18 cellular contexts compared by ENCODE assay signal in genomic region chr21:33373451-33373850, GRCh38. TPM values are rescaled to one million over a fixed set of nuclear protein-coding genes. Genes with fewer than 3 reads are reported as not detected.
DNase-seq lines count a peak whose midpoint lies in the region; ATAC-seq, FAIRE-seq and TF ChIP-seq lines count a peak whose summit lies in the region.
"Had no signal": no experiment of that assay in that cellular context is flagged by ENCODE, and none has a peak within 500 bp of the region (broad histone marks: within the 10 kb centered on the region; RNA-seq: fewer than 3 reads in every experiment).

No MANE protein-coding gene starts in this region.

- H3K9me3 ChIP-seq in OCI-LY7 (ENCODE audit: low read length) (peaks cover 35% of the 10 kb centered on the region), keratinocyte (ENCODE audit: control insufficient read depth, low read depth, low read length) (peaks cover 6% of the 10 kb centered on the region), stomach (peaks cover 0 to 2% (median 1%) of the 10 kb centered on the region in 4 donors)
- H3K9me3 ChIP-seq in effector memory CD4-positive, alpha-beta T cell (ENCODE audit: control insufficient read depth, low read length): no peaks in the 10 kb centered on the region
- H3K9me3 ChIP-seq: mucosa of descending colon had no signal

- POLR2A ChIA-PET in OCI-LY7 (lab: Charles Lee): interaction anchor here (0.7 to 2.0 kb wide), 6 partner anchors 9 to 99 kb away, joined by 4 to 12 read pairs (median 5); partner anchors contain the start of gene IFNAR1

- no peaks in the 10 kb centered on the region for H3K27me3 ChIP-seq in keratinocyte (ENCODE audit: control insufficient read depth, extremely low read depth, insufficient read depth, low read length)
- no peaks in the 10 kb centered on the region for H3K27me3 ChIP-seq in stomach
- no peaks in the 10 kb centered on the region for H3K27me3 ChIP-seq in effector memory CD4-positive, alpha-beta T cell (replicated peaks; ENCODE audit: control insufficient read depth, insufficient read depth, low read length, poor library complexity, severe bottlenecking)
- H3K27me3 ChIP-seq: esophagus squamous epithelium had no signal

- H3K4me3 ChIP-seq in OCI-LY7 (ENCODE audit: low read depth, low read length, poor library complexity, severe bottlenecking): peak overlapping the region; percentile 50
- no peak overlapping the region for H3K4me3 ChIP-seq in keratinocyte (ENCODE audit: control insufficient read depth in 2 of 3, extremely low read depth in 1 of 3, insufficient read depth in 2 of 3, low read depth in 1 of 3, low read length in 3 of 3)
- no peak overlapping the region for H3K4me3 ChIP-seq in stomach
- H3K4me3 ChIP-seq in effector memory CD4-positive, alpha-beta T cell (ENCODE audit: insufficient read depth, low read depth, low read length, poor library complexity, severe bottlenecking): no peak overlapping the region
- H3K4me3 ChIP-seq: cardiac muscle cell, esophagus squamous epithelium, mucosa of descending colon had no signal

- CTCF ChIA-PET in OCI-LY7 (lab: Charles Lee; ENCODE audit: unreplicated experiment): no interaction called here

- H2AFZ ChIP-seq in OCI-LY7 (ENCODE audit: low read length): peak overlapping the region; percentile 68; the same call in 1 of the 2 replicates
- H2AFZ ChIP-seq in keratinocyte (ENCODE audit: control insufficient read depth, low read length): peak overlapping the region; percentile 51

- ATAC-seq in HG03571 (IDR thresholded peaks at IDR 0.05; ENCODE audit: unreplicated experiment) (no peak), HG02973 (IDR thresholded peaks at IDR 0.05; ENCODE audit: unreplicated experiment) (no peak)

- FAIRE-seq in keratinocyte (lab: Jason Lieb, UNC): no peak

- peaks cover 16% of the 10 kb centered on the region for H3K36me3 ChIP-seq in OCI-LY7 (ENCODE audit: insufficient read depth, low read length)
- no peaks in the 10 kb centered on the region for H3K36me3 ChIP-seq in keratinocyte (ENCODE audit: control insufficient read depth in 2 of 2, extremely low read depth in 1 of 2, insufficient read depth in 2 of 2, low read length in 2 of 2)
- no peaks in the 10 kb centered on the region for H3K36me3 ChIP-seq in stomach
- no peaks in the 10 kb centered on the region for H3K36me3 ChIP-seq in effector memory CD4-positive, alpha-beta T cell (ENCODE audit: control insufficient read depth, insufficient read depth, low read length)
- H3K36me3 ChIP-seq: cardiac muscle cell, esophagus squamous epithelium had no signal

- H3K9ac ChIP-seq in keratinocyte (ENCODE audit: control insufficient read depth, extremely low read depth, insufficient read depth, low read length): no peak overlapping the region

- no peak for TF ChIP-seq CTCF in OCI-LY7 (conservative IDR thresholded peaks at IDR 0.05; ENCODE audit: low read length)
- no peak for TF ChIP-seq CTCF in keratinocyte (optimal IDR thresholded peaks at IDR 0.05 in 1 of 3, IDR thresholded peaks at IDR 0.05 in 1 of 3, conservative IDR thresholded peaks at IDR 0.05 in 1 of 3; ENCODE audit: extremely low read depth in 1 of 3, insufficient read depth in 2 of 3, low read length in 3 of 3)
- no peak for TF ChIP-seq CTCF in stomach (IDR thresholded peaks at IDR 0.05)

- dilution Hi-C loops in keratinocyte (cut with MboI; ENCODE audit: extremely low pct_ligation_motif_present, low sequenced_read_pairs): no loop called here

- no peak for TF ChIP-seq EP300 in stomach (IDR thresholded peaks at IDR 0.05)

- 81 to 89% (median 86%) methylated on average over 2 of the region's 2 CpGs for WGBS in stomach, 5 donors

- peak; percentile 49 for DNase-seq in EL
- no peak for DNase-seq in OCI-LY7 (ENCODE audit: low spot score)
- DNase-seq in keratinocyte (ENCODE audit: low read depth, low spot score): no peak
- no peak for DNase-seq in stomach
- no peak for DNase-seq in effector memory CD4-positive, alpha-beta T cell
- no peak for DNase-seq in amygdala (lab: John Stamatoyannopoulos, UW)
- DNase-seq: activated CD4-positive, alpha-beta memory T cell treated with anti-CD3 and anti-CD28 coated beads for 36 hours; CD8-positive, alpha-beta memory T cell; esophagus squamous epithelium; mucosa of descending colon; NCI-H1436 treated with DMSO at 0.1 percent for 48 hours; RPMI8226; stimulated activated CD4-positive, alpha-beta T cell treated with anti-CD3 and anti-CD28 coated beads, Interleukin-4, amount 100 ng/mL, for 24 hours; stimulated activated naive CD4-positive, alpha-beta T cell; T-helper 9 cell had no signal

- H3K9me2 ChIP-seq in OCI-LY7 (ENCODE audit: insufficient read depth, low read length): no peaks in the 10 kb centered on the region

- H3K27ac ChIP-seq in OCI-LY7 (ENCODE audit: low read depth, low read length, poor library complexity, severe bottlenecking) (peak overlapping the region; percentile 96), keratinocyte (ENCODE audit: control insufficient read depth, insufficient read depth, low read length) (no peak overlapping the region), stomach (peak overlapping the region in 4 of 5 donors; percentile 16 to 74 (median 44))
- no peak overlapping the region for H3K27ac ChIP-seq in effector memory CD4-positive, alpha-beta T cell (ENCODE audit: insufficient read depth, low read length, poor library complexity, severe bottlenecking)
- H3K27ac ChIP-seq: cardiac muscle cell had no signal

- H4K20me1 ChIP-seq in OCI-LY7 (ENCODE audit: insufficient read depth, low read length) (no peaks in the 10 kb centered on the region), keratinocyte (ENCODE audit: control insufficient read depth, extremely low read depth, insufficient read depth, low read length) (no peaks in the 10 kb centered on the region)

- peaks cover 68% of the 10 kb centered on the region for H3K4me1 ChIP-seq in OCI-LY7 (ENCODE audit: insufficient read depth, low read length, poor library complexity, severe bottlenecking)
- peaks cover 14% of the 10 kb centered on the region for H3K4me1 ChIP-seq in keratinocyte (ENCODE audit: control insufficient read depth, extremely low read depth, insufficient read depth, low read length)
- H3K4me1 ChIP-seq in stomach: peaks cover 0 to 23% (median 5%) of the 10 kb centered on the region in 4 donors
- H3K4me1 ChIP-seq in effector memory CD4-positive, alpha-beta T cell (ENCODE audit: control insufficient read depth, insufficient read depth, low read length, poor library complexity, severe bottlenecking): no peaks in the 10 kb centered on the region

- no TSS peak for BruUV-seq in OCI-LY7 (replicated peaks; lab: Mats Ljungman, UMichigan)

- TF ChIP-seq POLR2A in stomach (IDR thresholded peaks at IDR 0.05): no peak

- H3K9me1 ChIP-seq in keratinocyte (ENCODE audit: control insufficient read depth, extremely low read depth, insufficient read depth, low read length): no peaks in the 10 kb centered on the region

- H3K79me2 ChIP-seq in OCI-LY7 (ENCODE audit: insufficient read depth, low read depth, low read length) (no peaks in the 10 kb centered on the region), keratinocyte (ENCODE audit: control insufficient read depth, insufficient read depth, low read length) (no peaks in the 10 kb centered on the region)

- intact Hi-C loops in OCI-LY7 (cut with micrococcal nuclease; ENCODE audit: unreplicated experiment) (no loop called here), stomach (cut with DNase I; ENCODE audit: low total_unique reads) (loop anchor here (10.0 kb wide), 1 partner anchor 169 kb away; no protein-coding TSS in a partner anchor)

- H3K4me2 ChIP-seq in OCI-LY7 (ENCODE audit: low read length) (peak overlapping the region; percentile 80), keratinocyte (ENCODE audit: control insufficient read depth, extremely low read depth, insufficient read depth, low read depth, low read length) (no peak overlapping the region)

RNA-seq across cellular contexts. Expression of gene IFNGR2, which starts 29.8 kb away (rescaled TPM):
- 61.0 and 86.9 TPM in 2 replicates for total RNA-seq in OCI-LY7 (2014; rRNA removed; shearing (Covaris generic))
- total RNA-seq in OCI-LY7 (2022) (70.2 and 83.5 TPM in 2 replicates), stomach (10 to 100 TPM; 35.2 to 89.3 (median 67.8) TPM)
- polyA plus RNA-seq in keratinocyte (89.5 to 102 TPM (median 94.3 TPM) in 3 replicates), stomach (10 to 100 TPM; 42.2 to 79.7 (median 47.0) TPM)
- 46.2 TPM for polyA plus RNA-seq in keratinocyte (2011; ENCODE audit: low read depth)
- polyA plus RNA-seq in keratinocyte (2011; cell fraction: cytosol; rRNA removed): 74.7 and 115 TPM in 2 replicates
- 47.4 and 54.2 TPM in 2 replicates for polyA plus RNA-seq in keratinocyte (2011; cell fraction: nucleus; rRNA removed)
- polyA plus RNA-seq in keratinocyte (2012; ENCODE audit: low replicate concordance): 53.2 and 71.8 TPM in 2 replicates
- polyA minus RNA-seq in keratinocyte: 73.7 to 112 TPM (median 83.4 TPM) in 3 replicates
- 72.5 TPM for polyA minus RNA-seq in keratinocyte (2011; cell fraction: cytosol; rRNA and poly(A)+ RNA removed)
- polyA minus RNA-seq in keratinocyte (2011; cell fraction: nucleus; rRNA and poly(A)+ RNA removed): 18.8 and 33.4 TPM in 2 replicates

RNA-seq across cellular contexts. Expression of gene IFNAR1, which starts 48.7 kb away (rescaled TPM):
- total RNA-seq in OCI-LY7 (2014; rRNA removed; shearing (Covaris generic)): 17.0 and 18.1 TPM in 2 replicates
- total RNA-seq in OCI-LY7 (2022) (60.8 and 65.2 TPM in 2 replicates), stomach (10 to 100 TPM in 3 of 5 donors, 1 to 10 TPM in 2; 2.6 to 34.5 (median 14.3) TPM)
- polyA plus RNA-seq in keratinocyte (7.9 to 18.8 TPM (median 12.6 TPM) in 3 replicates), stomach (10 to 100 TPM in 2 of 3 donors, 1 to 10 TPM in 1; 8.3 to 11.8 (median 10.6) TPM)
- polyA plus RNA-seq in keratinocyte (2011; ENCODE audit: low read depth): 14.0 TPM
- 8.4 and 14.1 TPM in 2 replicates for polyA plus RNA-seq in keratinocyte (2011; cell fraction: cytosol; rRNA removed)
- 10.0 and 13.0 TPM in 2 replicates for polyA plus RNA-seq in keratinocyte (2011; cell fraction: nucleus; rRNA removed)
- polyA plus RNA-seq in keratinocyte (2012; ENCODE audit: low replicate concordance): 17.4 and 24.1 TPM in 2 replicates
- 6.7 to 18.2 TPM (median 15.2 TPM) in 3 replicates for polyA minus RNA-seq in keratinocyte
- 26.3 TPM for polyA minus RNA-seq in keratinocyte (2011; cell fraction: cytosol; rRNA and poly(A)+ RNA removed)
- 12.3 and 22.5 TPM in 2 replicates for polyA minus RNA-seq in keratinocyte (2011; cell fraction: nucleus; rRNA and poly(A)+ RNA removed)

Comparison
In these comparisons a context has a peak if more than half of its experiments do, and no peak if none do; other contexts are left out.
1. H3K27ac ChIP-seq: peak in OCI-LY7 (single experiment) and stomach (4 of 5); none in keratinocyte (single experiment) and effector memory CD4-positive, alpha-beta T cell (single experiment).